In the genomic region with DNA sequence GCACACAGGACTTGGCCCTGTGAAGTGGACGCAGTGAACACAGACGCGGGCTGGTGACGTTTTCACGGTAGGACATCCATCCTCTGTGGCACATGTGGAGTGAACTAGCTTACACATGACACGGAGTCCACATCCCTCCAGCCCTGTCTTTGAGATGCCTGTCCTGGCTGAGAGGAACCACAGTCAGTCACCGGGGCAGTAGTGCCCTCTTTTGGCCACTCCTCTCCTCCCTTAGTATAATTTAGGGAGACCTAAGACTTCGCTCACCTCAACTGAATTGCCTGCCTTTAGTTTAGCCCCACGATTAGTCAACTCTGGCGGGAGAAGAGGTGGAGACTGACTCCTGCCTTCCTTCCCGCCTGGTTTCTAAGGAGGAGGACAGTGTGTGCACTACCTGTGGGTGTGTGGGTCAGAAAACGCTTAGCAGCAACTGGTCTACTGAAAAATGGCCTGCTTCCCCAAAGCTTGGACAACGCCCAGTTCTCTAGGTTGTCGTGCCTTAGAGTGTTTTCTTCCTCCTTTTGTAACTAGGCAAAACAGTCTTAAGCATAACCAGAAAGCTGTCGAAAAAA, we compare ENCODE assay signal across 8 cellular contexts.
DNase-seq lines count a peak whose midpoint lies in the region; ATAC-seq and TF ChIP-seq lines count a peak whose summit lies in the region.

No MANE protein-coding gene starts in this region.

- H3K27ac Mint-ChIP-seq in activated naive CD4-positive, alpha-beta T cell treated with anti-CD3 and anti-CD28 coated beads for 36 hours: peak overlapping the region; percentile 98
- peak overlapping the region; percentile 99 to 100 for H3K27ac Mint-ChIP-seq in stimulated activated naive CD8-positive, alpha-beta T cell treated with anti-CD3 and anti-CD28 coated beads, Interleukin-15, amount 100 ng/mL, for 72 hours

- 85 to 88% methylated on average over 9 to 13 of the region's 15 CpGs for WGBS in gastroesophageal sphincter (ENCODE audit: low coverage in 1 of 2), 2 donors

- H3K9me3 ChIP-seq in gastroesophageal sphincter: no peaks in the 10 kb centered on the region

- H3K27me3 ChIP-seq in gastroesophageal sphincter: no peaks in the 10 kb centered on the region

- TF ChIP-seq EP300 in gastroesophageal sphincter (IDR thresholded peaks at IDR 0.05): no peak

- intact Hi-C loops in activated naive CD4-positive, alpha-beta T cell treated with anti-CD3 and anti-CD28 coated beads for 36 hours (cut with micrococcal nuclease): loop anchor here (1.0 to 10.0 kb wide), 11 partner anchors 8 to 1850 kb away; a partner anchor contains a TSS

- TF ChIP-seq POLR2A in gastroesophageal sphincter (IDR thresholded peaks at IDR 0.05): no peak

- TF ChIP-seq CTCF in gastroesophageal sphincter (IDR thresholded peaks at IDR 0.05): no peak

- peak; percentile 37 for ATAC-seq in HG02973 (IDR thresholded peaks at IDR 0.05; ENCODE audit: unreplicated experiment)
- ATAC-seq in gastroesophageal sphincter: peak; percentile 14
- ATAC-seq in stimulated activated naive CD8-positive, alpha-beta T cell treated with anti-CD3 and anti-CD28 coated beads, Interleukin-15, amount 100 ng/mL, for 72 hours: no peak

- CTCF ChIA-PET in activated naive CD4-positive, alpha-beta T cell treated with anti-CD3 and anti-CD28 coated beads for 36 hours (lab: Charles Lee): interaction anchor here (0.9 to 2.9 kb wide), 13 partner anchors 8 to 150 kb away, joined by 3 to 18 read pairs (median 4); no protein-coding TSS in a partner anchor

- peak; percentile 55 for DNase-seq in activated naive CD4-positive, alpha-beta T cell treated with anti-CD3 and anti-CD28 coated beads for 36 hours
- DNase-seq in activated naive CD4-positive, alpha-beta T cell treated with Interleukin-2 at 50 U/mL for 16 hours: no peak
- peak; percentile 47 for DNase-seq in SIG-M5 treated with dmso at 0.1 percent for 504 hours (lab: John Stamatoyannopoulos, UW; ENCODE audit: unreplicated experiment)
- peak in 1 of 2 donors; percentile 45 for DNase-seq in stimulated activated naive CD8-positive, alpha-beta T cell treated with anti-CD3 and anti-CD28 coated beads, Interleukin-15, amount 100 ng/mL, for 72 hours
- no peak for DNase-seq in HuH-7 (ENCODE audit: low spot score)
- no peak for DNase-seq in GDM1 (lab: John Stamatoyannopoulos, UW)

- peaks cover 0 to 28% (median 12%) of the 10 kb centered on the region in 3 donors for H3K4me1 ChIP-seq in gastroesophageal sphincter

- H3K36me3 ChIP-seq in gastroesophageal sphincter: peaks cover 0 to 36% of the 10 kb centered on the region in 2 donors

- peaks cover 50% of the 10 kb centered on the region for H3K36me3 Mint-ChIP-seq in activated naive CD4-positive, alpha-beta T cell treated with anti-CD3 and anti-CD28 coated beads for 36 hours (ENCODE audit: low read depth)

- H3K27me3 Mint-ChIP-seq in activated naive CD4-positive, alpha-beta T cell treated with anti-CD3 and anti-CD28 coated beads for 36 hours (ENCODE audit: low read depth): no peaks in the 10 kb centered on the region
- no peaks in the 10 kb centered on the region for H3K27me3 Mint-ChIP-seq in stimulated activated naive CD8-positive, alpha-beta T cell treated with anti-CD3 and anti-CD28 coated beads, Interleukin-15, amount 100 ng/mL, for 72 hours

- H3K27ac ChIP-seq in gastroesophageal sphincter: peak overlapping the region in 3 of 4 donors; percentile 12 to 51 (median 46)

- peak overlapping the region; percentile 11 for H3K4me3 Mint-ChIP-seq in activated naive CD4-positive, alpha-beta T cell treated with anti-CD3 and anti-CD28 coated beads for 36 hours
- peak overlapping the region; percentile 82 to 83 for H3K4me3 Mint-ChIP-seq in stimulated activated naive CD8-positive, alpha-beta T cell treated with anti-CD3 and anti-CD28 coated beads, Interleukin-15, amount 100 ng/mL, for 72 hours

- no peak overlapping the region for H3K4me3 ChIP-seq in gastroesophageal sphincter

- H3K4me1 Mint-ChIP-seq in activated naive CD4-positive, alpha-beta T cell treated with anti-CD3 and anti-CD28 coated beads for 36 hours (ENCODE audit: low read depth): peaks cover 78% of the 10 kb centered on the region
- H3K4me1 Mint-ChIP-seq in stimulated activated naive CD8-positive, alpha-beta T cell treated with anti-CD3 and anti-CD28 coated beads, Interleukin-15, amount 100 ng/mL, for 72 hours: peaks cover 86% of the 10 kb centered on the region

- peaks cover 1% of the 10 kb centered on the region for H3K9me3 Mint-ChIP-seq in activated naive CD4-positive, alpha-beta T cell treated with anti-CD3 and anti-CD28 coated beads for 36 hours
- H3K9me3 Mint-ChIP-seq in stimulated activated naive CD8-positive, alpha-beta T cell treated with anti-CD3 and anti-CD28 coated beads, Interleukin-15, amount 100 ng/mL, for 72 hours: no peaks in the 10 kb centered on the region

Comparison
In these comparisons a context has a peak if more than half of its experiments do, and no peak if none do; other contexts are left out.
1. DNase-seq: peak in activated naive CD4-positive, alpha-beta T cell treated with anti-CD3 and anti-CD28 coated beads for 36 hours (single experiment) and SIG-M5 treated with dmso at 0.1 percent for 504 hours (single experiment); none in activated naive CD4-positive, alpha-beta T cell treated with Interleukin-2 at 50 U/mL for 16 hours (single experiment), HuH-7 (single experiment) and GDM1 (single experiment).